Comparison of ENCODE assay signal across 29 cellular contexts in the genomic region with DNA sequence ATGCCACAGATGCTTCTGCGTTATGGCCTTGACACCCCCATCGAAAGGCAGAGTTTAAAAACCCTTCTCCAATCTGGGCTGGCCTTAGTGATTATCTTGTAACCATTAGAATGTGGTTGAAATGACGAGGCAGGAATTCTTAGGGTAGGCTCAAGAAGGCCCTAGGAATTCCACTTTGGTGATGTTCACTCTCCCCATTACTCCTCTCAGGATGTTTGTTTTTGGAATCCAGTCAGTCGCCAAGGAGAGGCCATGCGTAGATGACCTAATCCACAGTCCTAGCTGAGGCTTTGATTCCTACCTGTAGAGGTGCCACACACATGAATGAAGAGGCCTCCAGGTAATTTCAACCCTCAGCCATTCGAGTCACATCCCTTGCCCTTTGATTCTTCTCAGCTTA.
DNase-seq lines count a peak whose midpoint lies in the region; FAIRE-seq and TF ChIP-seq lines count a peak whose summit lies in the region.
"Had no signal": no experiment of that assay in that cellular context is flagged by ENCODE, and none has a peak within 500 bp of the region (broad histone marks: within the 10 kb centered on the region; RNA-seq: fewer than 3 reads in every experiment).

No MANE protein-coding gene starts in this region.

- H3K4me3 Mint-ChIP-seq in astrocyte (ENCODE audit: unreplicated experiment) (no peak overlapping the region), neural progenitor cell (no peak overlapping the region)
- H3K4me3 Mint-ChIP-seq: activated CD4-positive, alpha-beta T cell treated with anti-CD3 and anti-CD28 coated beads for 36 hours; activated naive CD8-positive, alpha-beta T cell treated with anti-CD3 and anti-CD28 coated beads for 36 hours; stimulated activated naive B cell treated with anti-CD40 and anti-IgM and Interleukin-4, amounts not matched to agents 10 μg/mL and 1 μg/mL and 100 μg/mL, for 72 hours; T-cell had no signal

- H3K36me3 ChIP-seq in HUES48 (ENCODE audit: control insufficient read depth, insufficient read depth, low read length) (no peaks in the 10 kb centered on the region), astrocyte (ENCODE audit: insufficient read depth, low read length) (no peaks in the 10 kb centered on the region), neural progenitor cell (no peaks in the 10 kb centered on the region)
- H3K36me3 ChIP-seq: ascending aorta, sigmoid colon, SJSA1, suprapubic skin had no signal

- H3K36me3 Mint-ChIP-seq in astrocyte (ENCODE audit: low read depth, unreplicated experiment): no peaks in the 10 kb centered on the region
- H3K36me3 Mint-ChIP-seq in neural progenitor cell: no peaks in the 10 kb centered on the region
- H3K36me3 Mint-ChIP-seq: activated naive CD8-positive, alpha-beta T cell treated with anti-CD3 and anti-CD28 coated beads for 36 hours; stimulated activated naive B cell treated with anti-CD40 and anti-IgM and Interleukin-4, amounts not matched to agents 10 μg/mL and 1 μg/mL and 100 μg/mL, for 72 hours; T-cell had no signal

- H3K9ac ChIP-seq in HUES48 (ENCODE audit: low read depth, low read length) (no peak overlapping the region), astrocyte (ENCODE audit: low read length) (no peak overlapping the region), neural progenitor cell (no peak overlapping the region)

- H4K20me1 ChIP-seq in astrocyte (ENCODE audit: insufficient read depth, low read length) (no peaks in the 10 kb centered on the region), neural progenitor cell (ENCODE audit: low read depth) (no peaks in the 10 kb centered on the region)

- H3K9me3 ChIP-seq in HUES48 (ENCODE audit: control insufficient read depth, insufficient read depth, low read length): no peaks in the 10 kb centered on the region
- no peaks in the 10 kb centered on the region for H3K9me3 ChIP-seq in astrocyte (ENCODE audit: insufficient read depth, low read depth, low read length)
- H3K9me3 ChIP-seq in neural progenitor cell (ENCODE audit: low read depth): no peaks in the 10 kb centered on the region
- H3K9me3 ChIP-seq: ascending aorta, psoas muscle, sigmoid colon, SJSA1, suprapubic skin had no signal

- peaks cover 2% of the 10 kb centered on the region for H3K4me1 Mint-ChIP-seq in astrocyte (ENCODE audit: low read depth, unreplicated experiment)
- no peaks in the 10 kb centered on the region for H3K4me1 Mint-ChIP-seq in neural progenitor cell
- H3K4me1 Mint-ChIP-seq: activated CD4-positive, alpha-beta T cell treated with anti-CD3 and anti-CD28 coated beads for 36 hours; activated naive CD8-positive, alpha-beta T cell treated with anti-CD3 and anti-CD28 coated beads for 36 hours; stimulated activated naive B cell treated with anti-CD40 and anti-IgM and Interleukin-4, amounts not matched to agents 10 μg/mL and 1 μg/mL and 100 μg/mL, for 72 hours; T-cell had no signal

- H3K27me3 Mint-ChIP-seq in astrocyte (ENCODE audit: low read depth, unreplicated experiment) (no peaks in the 10 kb centered on the region), neural progenitor cell (ENCODE audit: insufficient read depth, low read depth) (no peaks in the 10 kb centered on the region)
- H3K27me3 Mint-ChIP-seq: activated CD4-positive, alpha-beta T cell treated with anti-CD3 and anti-CD28 coated beads for 36 hours; activated naive CD8-positive, alpha-beta T cell treated with anti-CD3 and anti-CD28 coated beads for 36 hours; stimulated activated naive B cell treated with anti-CD40 and anti-IgM and Interleukin-4, amounts not matched to agents 10 μg/mL and 1 μg/mL and 100 μg/mL, for 72 hours; T-cell had no signal

- H3K4me2 ChIP-seq in astrocyte (ENCODE audit: low read length) (no peak overlapping the region), neural progenitor cell (no peak overlapping the region)

- no peak for FAIRE-seq in astrocyte (lab: Jason Lieb, UNC)
- FAIRE-seq in GM12892 (lab: Jason Lieb, UNC): no peak
- FAIRE-seq: urothelium cell line had no signal

- H3K27ac Mint-ChIP-seq in astrocyte (ENCODE audit: unreplicated experiment) (peak overlapping the region; percentile 34), neural progenitor cell (no peak overlapping the region)
- H3K27ac Mint-ChIP-seq: activated CD4-positive, alpha-beta T cell treated with anti-CD3 and anti-CD28 coated beads for 36 hours; activated naive CD8-positive, alpha-beta T cell treated with anti-CD3 and anti-CD28 coated beads for 36 hours; stimulated activated naive B cell treated with anti-CD40 and anti-IgM and Interleukin-4, amounts not matched to agents 10 μg/mL and 1 μg/mL and 100 μg/mL, for 72 hours; T-cell had no signal

- H2AFZ ChIP-seq in astrocyte (ENCODE audit: low read depth, low read length) (no peak overlapping the region), neural progenitor cell (replicated peaks) (no peak overlapping the region)

- no peak overlapping the region for H3K4me3 ChIP-seq in HUES48 (ENCODE audit: low read depth, low read length)
- no peak overlapping the region for H3K4me3 ChIP-seq in astrocyte (ENCODE audit: insufficient read depth, low read depth, low read length)
- H3K4me3 ChIP-seq in neural progenitor cell: no peak overlapping the region
- H3K4me3 ChIP-seq: ascending aorta, psoas muscle, sigmoid colon, SJSA1, suprapubic skin had no signal

- DNase-seq in astrocyte (ENCODE audit: low read depth) (peak; percentile 41), iPS DF 4.7 (ENCODE audit: extremely low read depth, low spot score) (peak; percentile 3), stromal cell of bone marrow (ENCODE audit: low read depth) (peak; percentile 6), neural progenitor cell (ENCODE audit: low spot score) (no peak), GM12892 (ENCODE audit: insufficient read length) (no peak)
- DNase-seq in activated T-cell treated with anti-CD3 and anti-CD28 coated beads, Interleukin-2, amount 50 U/mL, for 1 hour: no peak
- DNase-seq: activated CD4-positive, alpha-beta T cell treated with anti-CD3 and anti-CD28 coated beads for 36 hours; activated effector memory CD4-positive, alpha-beta T cell treated with anti-CD3 and anti-CD28 coated beads, Interleukin-2, amount 50 U/mL, for 16 hours; activated naive CD8-positive, alpha-beta T cell treated with anti-CD3 and anti-CD28 coated beads for 36 hours; activated T-cell treated with anti-CD3 and anti-CD28 coated beads for 4 hours; C1 segment of cervical spinal cord; COR-L47; DND-41; mesenchymal stem cell; NCI-H1105 treated with DMSO at 0.1 percent for 48 hours; NCI-H1930; NCI-H2227 treated with DMSO at 0.1 percent for 48 hours; NCI-H748 treated with DMSO at 0.1 percent for 48 hours; nucleus accumbens; psoas muscle; RPMI8226; sigmoid colon; stimulated activated naive B cell treated with anti-CD40 and anti-IgM and Interleukin-4, amounts not matched to agents 10 μg/mL and 1 μg/mL and 100 μg/mL, for 72 hours; T-cell had no signal

- H3K27me3 ChIP-seq in HUES48 (ENCODE audit: control insufficient read depth, insufficient read depth, low read length) (no peaks in the 10 kb centered on the region), astrocyte (ENCODE audit: insufficient read depth, low read length) (no peaks in the 10 kb centered on the region), neural progenitor cell (no peaks in the 10 kb centered on the region)
- H3K27me3 ChIP-seq: ascending aorta, sigmoid colon, SJSA1, suprapubic skin had no signal

- no peak for TF ChIP-seq CTCF in astrocyte (IDR thresholded peaks at IDR 0.05; ENCODE audit: insufficient read depth, low read depth, low read length)
- TF ChIP-seq CTCF in neural progenitor cell (IDR thresholded peaks at IDR 0.05): no peak

- H3K79me2 ChIP-seq in astrocyte (ENCODE audit: insufficient read depth, low read length) (no peaks in the 10 kb centered on the region), neural progenitor cell (ENCODE audit: low read depth) (no peaks in the 10 kb centered on the region)

- H3K4me1 ChIP-seq in HUES48 (ENCODE audit: control insufficient read depth, insufficient read depth, low read length): peaks cover 10% of the 10 kb centered on the region; the same call in 1 of the 2 replicates
- H3K4me1 ChIP-seq in astrocyte (ENCODE audit: insufficient read depth, low read length): no peaks in the 10 kb centered on the region
- H3K4me1 ChIP-seq in neural progenitor cell: no peaks in the 10 kb centered on the region
- H3K4me1 ChIP-seq: ascending aorta, psoas muscle, sigmoid colon, SJSA1, suprapubic skin had no signal

- no peaks in the 10 kb centered on the region for H3K9me3 Mint-ChIP-seq in astrocyte (ENCODE audit: unreplicated experiment)
- H3K9me3 Mint-ChIP-seq in neural progenitor cell: no peaks in the 10 kb centered on the region
- H3K9me3 Mint-ChIP-seq: activated naive CD8-positive, alpha-beta T cell treated with anti-CD3 and anti-CD28 coated beads for 36 hours; stimulated activated naive B cell treated with anti-CD40 and anti-IgM and Interleukin-4, amounts not matched to agents 10 μg/mL and 1 μg/mL and 100 μg/mL, for 72 hours had no signal

- TF ChIP-seq POLR2A in GM12892 (IDR thresholded peaks at IDR 0.05; ENCODE audit: low read depth, low read length): no peak

- H3F3A ChIP-seq in neural progenitor cell (ENCODE audit: low read depth): no peaks in the 10 kb centered on the region

- H3K27ac ChIP-seq in HUES48 (ENCODE audit: low read depth, low read length) (peak overlapping the region; percentile 20), astrocyte (ENCODE audit: low read depth, low read length) (no peak overlapping the region), neural progenitor cell (no peak overlapping the region)
- H3K27ac ChIP-seq: ascending aorta, psoas muscle, sigmoid colon, SJSA1, suprapubic skin had no signal

Comparison
In these comparisons a context has a peak if more than half of its experiments do, and no peak if none do; other contexts are left out.
1. DNase-seq: peak in astrocyte (single experiment), iPS DF 4.7 (single experiment) and stromal cell of bone marrow (single experiment); none in neural progenitor cell (single experiment), activated T-cell treated with anti-CD3 and anti-CD28 coated beads, Interleukin-2, amount 50 U/mL, for 1 hour (single experiment) and GM12892 (single experiment).